13 cellular contexts compared by ENCODE assay signal in the genomic region with DNA sequence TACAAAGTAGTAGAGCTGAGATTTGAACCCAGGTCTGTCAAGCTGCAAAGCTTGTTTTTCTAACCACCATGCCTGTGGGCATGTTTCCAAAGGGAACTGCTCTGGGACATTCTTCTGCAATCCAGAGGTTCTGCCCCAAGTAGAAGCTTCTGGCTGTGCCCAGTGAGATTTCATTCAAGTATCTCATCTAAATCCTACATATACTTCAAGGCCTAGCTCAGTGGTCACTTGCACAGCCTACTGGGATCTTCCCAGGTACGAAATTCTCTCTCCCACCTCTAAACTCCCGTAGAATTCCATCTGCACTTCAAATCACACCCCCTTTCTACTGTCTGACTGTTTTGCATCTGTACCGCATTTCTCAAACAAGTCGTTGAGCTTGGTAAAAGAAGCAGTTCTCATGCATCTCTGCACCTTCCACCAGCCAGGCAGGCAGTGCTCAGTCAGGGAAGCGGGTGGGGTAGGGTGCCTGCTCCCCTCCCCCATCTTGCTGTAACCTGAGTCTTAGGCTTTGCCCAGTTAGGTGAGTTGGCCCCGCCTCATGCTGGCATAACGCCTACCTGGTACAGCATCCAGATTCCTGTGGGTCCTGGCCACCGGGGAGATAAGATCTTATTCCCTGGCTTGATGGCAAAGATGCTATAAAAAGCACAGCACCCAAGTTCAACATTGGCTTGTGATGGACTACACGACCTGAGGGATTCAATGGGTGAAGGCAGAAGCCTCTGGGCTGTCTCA. TPM values are rescaled to one million over a fixed set of nuclear protein-coding genes. Genes with fewer than 3 reads are reported as not detected.
DNase-seq lines count a peak whose midpoint lies in the region; ATAC-seq, FAIRE-seq and TF ChIP-seq lines count a peak whose summit lies in the region.
"Had no signal": no experiment of that assay in that cellular context is flagged by ENCODE, and none has a peak within 500 bp of the region (broad histone marks: within the 10 kb centered on the region; RNA-seq: fewer than 3 reads in every experiment).

No MANE protein-coding gene starts in this region.

- H3K4me1 ChIP-seq in HEK293 (ENCODE audit: control insufficient read depth, insufficient read depth, low read length): peaks cover 13% of the 10 kb centered on the region
- peaks cover 16 to 51% of the 10 kb centered on the region in 2 donors for H3K4me1 ChIP-seq in small intestine (ENCODE audit: control insufficient read depth in 2 of 2, insufficient read depth in 1 of 2, low read depth in 1 of 2, low read length in 1 of 2)
- H3K4me1 ChIP-seq: right lobe of liver had no signal

- CTCF ChIA-PET in HEK293 (lab: Yijun Ruan, JAX): interaction anchor here (0.8 to 2.0 kb wide), 6 partner anchors 11 to 155 kb away, joined by 3 to 6 read pairs (median 4); a partner anchor contains a TSS

- ATAC-seq in GM21825 (IDR thresholded peaks at IDR 0.05; ENCODE audit: unreplicated experiment): no peak
- ATAC-seq: right lobe of liver had no signal

- FAIRE-seq in small intestine (lab: Jason Lieb, UNC): no peak
- FAIRE-seq: GM12878 had no signal

- peaks cover 0 to 14% of the 10 kb centered on the region in 2 experiments; a peak in 1 of 3 replicates for H3K36me3 ChIP-seq in HEK293 (ENCODE audit: control insufficient read depth in 2 of 2, insufficient read depth in 1 of 2, low read length in 2 of 2)
- no peaks in the 10 kb centered on the region for H3K36me3 ChIP-seq in small intestine (ENCODE audit: control insufficient read depth in 2 of 2, insufficient read depth in 2 of 2, low read length in 2 of 2)
- H3K36me3 ChIP-seq: right lobe of liver, SJCRH30, vagina had no signal

- H3K27me3 ChIP-seq in small intestine (ENCODE audit: control insufficient read depth in 2 of 2, insufficient read depth in 2 of 2, low read length in 2 of 2): no peaks in the 10 kb centered on the region
- H3K27me3 ChIP-seq: right lobe of liver, SJCRH30, vagina had no signal

- DNase-seq in NCI-H2171 treated with DMSO at 0.1 percent for 48 hours (lab: John Stamatoyannopoulos, UW): peak; percentile 74
- DNase-seq in epithelial cell of esophagus (ENCODE audit: low read depth): peak; percentile 67
- peak; percentile 63 for DNase-seq in small intestine
- no peak for DNase-seq in activated CD4-positive, alpha-beta T cell treated with anti-CD3 and anti-CD28 coated beads, Interleukin-2, amount 50 U/mL, for 1 hour
- no peak for DNase-seq in T-helper 2 cell
- DNase-seq: DMS 273 treated with DMSO at 0.1 percent for 48 hours, NCI-H2081 treated with DMSO at 0.1 percent for 48 hours, right lobe of liver, SJCRH30 had no signal

- H3K9me3 ChIP-seq in HEK293 (ENCODE audit: control insufficient read depth, insufficient read depth, low read depth, low read length) (no peaks in the 10 kb centered on the region), small intestine (ENCODE audit: control insufficient read depth, low read depth) (no peaks in the 10 kb centered on the region)
- H3K9me3 ChIP-seq: right lobe of liver, SJCRH30, vagina had no signal

- WGBS in small intestine, 3 donors: 36 to 71% (median 51%) methylated on average over 9 of the region's 9 CpGs

- H3K27ac ChIP-seq in HEK293 (ENCODE audit: extremely low read depth, low read depth, low read length): no peak overlapping the region
- no peak overlapping the region for H3K27ac ChIP-seq in small intestine (ENCODE audit: low read depth in 1 of 2, low read length in 1 of 2)
- H3K27ac ChIP-seq: right lobe of liver, SJCRH30, vagina had no signal

- no peak overlapping the region for H3K4me3 ChIP-seq in HEK293 (ENCODE audit: low read depth, low read length)
- H3K4me3 ChIP-seq in epithelial cell of esophagus (ENCODE audit: low read length): no peak overlapping the region
- H3K4me3 ChIP-seq in small intestine (ENCODE audit: low read depth in 1 of 2, low read length in 2 of 2): no peak overlapping the region
- H3K4me3 ChIP-seq: GM12878, right lobe of liver, SJCRH30, vagina had no signal

- POLR2A ChIA-PET in HEK293 (lab: Yijun Ruan, JAX): interaction anchor here (2.5 kb wide), 1 partner anchor 12 kb away, joined by 19 read pairs; a partner anchor contains a TSS

- TF ChIP-seq CTCF in HEK293 (tag by site-specific recombination; IDR thresholded peaks at IDR 0.05): no peak
- no peak for TF ChIP-seq CTCF in epithelial cell of esophagus (IDR thresholded peaks at IDR 0.05; ENCODE audit: insufficient read depth, low read depth, low read length, missing control alignments)

TF ChIP-seq in HEK293, 187 proteins besides CTCF, POLR2A, EP300 and RAD21:
- no peak for TF ChIP-seq ZNF350 (tag by site-specific recombination; IDR thresholded peaks at IDR 0.05)
- TF ChIP-seq SP7 (tag by site-specific recombination; IDR thresholded peaks at IDR 0.05): no peak
- no peak for TF ChIP-seq FEZF1 (tag by site-specific recombination; IDR thresholded peaks at IDR 0.05)
- TF ChIP-seq GLIS1 (tag by site-specific recombination; IDR thresholded peaks at IDR 0.05): peak; percentile 29; the same call in 1 of the 2 replicates
- no peak for TF ChIP-seq ZNF768 (tag by site-specific recombination; IDR thresholded peaks at IDR 0.05)
- no peak for TF ChIP-seq KLF10 (tag by site-specific recombination; IDR thresholded peaks at IDR 0.05)
- TF ChIP-seq, protein P1, sequence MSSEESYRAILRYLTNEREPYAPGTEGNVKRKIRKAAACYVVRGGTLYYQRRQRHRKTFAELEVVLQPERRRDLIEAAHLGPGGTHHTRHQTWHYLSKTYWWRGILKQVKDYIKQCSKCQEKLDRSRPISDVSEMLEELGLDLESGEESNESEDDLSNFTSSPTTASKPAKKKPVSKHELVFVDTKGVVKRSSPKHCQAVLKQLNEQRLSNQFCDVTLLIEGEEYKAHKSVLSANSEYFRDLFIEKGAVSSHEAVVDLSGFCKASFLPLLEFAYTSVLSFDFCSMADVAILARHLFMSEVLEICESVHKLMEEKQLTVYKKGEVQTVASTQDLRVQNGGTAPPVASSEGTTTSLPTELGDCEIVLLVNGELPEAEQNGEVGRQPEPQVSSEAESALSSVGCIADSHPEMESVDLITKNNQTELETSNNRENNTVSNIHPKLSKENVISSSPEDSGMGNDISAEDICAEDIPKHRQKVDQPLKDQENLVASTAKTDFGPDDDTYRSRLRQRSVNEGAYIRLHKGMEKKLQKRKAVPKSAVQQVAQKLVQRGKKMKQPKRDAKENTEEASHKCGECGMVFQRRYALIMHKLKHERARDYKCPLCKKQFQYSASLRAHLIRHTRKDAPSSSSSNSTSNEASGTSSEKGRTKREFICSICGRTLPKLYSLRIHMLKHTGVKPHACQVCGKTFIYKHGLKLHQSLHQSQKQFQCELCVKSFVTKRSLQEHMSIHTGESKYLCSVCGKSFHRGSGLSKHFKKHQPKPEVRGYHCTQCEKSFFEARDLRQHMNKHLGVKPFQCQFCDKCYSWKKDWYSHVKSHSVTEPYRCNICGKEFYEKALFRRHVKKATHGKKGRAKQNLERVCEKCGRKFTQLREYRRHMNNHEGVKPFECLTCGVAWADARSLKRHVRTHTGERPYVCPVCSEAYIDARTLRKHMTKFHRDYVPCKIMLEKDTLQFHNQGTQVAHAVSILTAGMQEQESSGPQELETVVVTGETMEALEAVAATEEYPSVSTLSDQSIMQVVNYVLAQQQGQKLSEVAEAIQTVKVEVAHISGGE (tag by site-specific recombination; conservative IDR thresholded peaks at IDR 0.05; ENCODE audit: low read depth): no peak
- no peak for TF ChIP-seq GLIS2 (tag by site-specific recombination; IDR thresholded peaks at IDR 0.05)
- no peak for TF ChIP-seq BCL11B (tag by site-specific recombination; IDR thresholded peaks at IDR 0.05; ENCODE audit: low read depth)
- TF ChIP-seq, protein P2, sequence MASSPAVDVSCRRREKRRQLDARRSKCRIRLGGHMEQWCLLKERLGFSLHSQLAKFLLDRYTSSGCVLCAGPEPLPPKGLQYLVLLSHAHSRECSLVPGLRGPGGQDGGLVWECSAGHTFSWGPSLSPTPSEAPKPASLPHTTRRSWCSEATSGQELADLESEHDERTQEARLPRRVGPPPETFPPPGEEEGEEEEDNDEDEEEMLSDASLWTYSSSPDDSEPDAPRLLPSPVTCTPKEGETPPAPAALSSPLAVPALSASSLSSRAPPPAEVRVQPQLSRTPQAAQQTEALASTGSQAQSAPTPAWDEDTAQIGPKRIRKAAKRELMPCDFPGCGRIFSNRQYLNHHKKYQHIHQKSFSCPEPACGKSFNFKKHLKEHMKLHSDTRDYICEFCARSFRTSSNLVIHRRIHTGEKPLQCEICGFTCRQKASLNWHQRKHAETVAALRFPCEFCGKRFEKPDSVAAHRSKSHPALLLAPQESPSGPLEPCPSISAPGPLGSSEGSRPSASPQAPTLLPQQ (tag by site-specific recombination; IDR thresholded peaks at IDR 0.05): no peak
- TF ChIP-seq IKZF3 (tag by site-specific recombination; IDR thresholded peaks at IDR 0.05): no peak
- peak; percentile 68 for TF ChIP-seq KLF1 (tag by site-specific recombination; IDR thresholded peaks at IDR 0.05)
- peak; percentile 93 for TF ChIP-seq ZNF664 (tag by site-specific recombination; IDR thresholded peaks at IDR 0.05)
- TF ChIP-seq, protein P3, sequence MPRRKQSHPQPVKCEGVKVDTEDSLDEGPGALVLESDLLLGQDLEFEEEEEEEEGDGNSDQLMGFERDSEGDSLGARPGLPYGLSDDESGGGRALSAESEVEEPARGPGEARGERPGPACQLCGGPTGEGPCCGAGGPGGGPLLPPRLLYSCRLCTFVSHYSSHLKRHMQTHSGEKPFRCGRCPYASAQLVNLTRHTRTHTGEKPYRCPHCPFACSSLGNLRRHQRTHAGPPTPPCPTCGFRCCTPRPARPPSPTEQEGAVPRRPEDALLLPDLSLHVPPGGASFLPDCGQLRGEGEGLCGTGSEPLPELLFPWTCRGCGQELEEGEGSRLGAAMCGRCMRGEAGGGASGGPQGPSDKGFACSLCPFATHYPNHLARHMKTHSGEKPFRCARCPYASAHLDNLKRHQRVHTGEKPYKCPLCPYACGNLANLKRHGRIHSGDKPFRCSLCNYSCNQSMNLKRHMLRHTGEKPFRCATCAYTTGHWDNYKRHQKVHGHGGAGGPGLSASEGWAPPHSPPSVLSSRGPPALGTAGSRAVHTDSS (tag by site-specific recombination; IDR thresholded peaks at IDR 0.05): no peak
- peak; percentile 59 for TF ChIP-seq ZNF600 (tag by site-specific recombination; IDR thresholded peaks at IDR 0.05)
- peak; percentile 83 for TF ChIP-seq ZBTB20 (tag by site-specific recombination; IDR thresholded peaks at IDR 0.05)
- TF ChIP-seq ZNF521 (tag by site-specific recombination; IDR thresholded peaks at IDR 0.05): no peak

RNA-seq across cellular contexts. Expression of a gene that starts 13.5 kb away (rescaled TPM):
- 10 to 100 TPM; 40.2 to 41.3 (median 41.2) TPM for polyA plus RNA-seq in small intestine

Comparison
In these comparisons a context has a peak if more than half of its experiments do, and no peak if none do; other contexts are left out.
1. DNase-seq: peak in NCI-H2171 treated with DMSO at 0.1 percent for 48 hours (single experiment), epithelial cell of esophagus (single experiment) and small intestine (single experiment); none in activated CD4-positive, alpha-beta T cell treated with anti-CD3 and anti-CD28 coated beads, Interleukin-2, amount 50 U/mL, for 1 hour (single experiment) and T-helper 2 cell (0 of 5).